Comparison of ENCODE assay signal across 8 cellular contexts in genomic region chr19:29844891-29845575, GRCh38. TPM values are rescaled to one million over a fixed set of nuclear protein-coding genes. Genes with fewer than 3 reads are reported as not detected.
A peak's percentile ranks its signal among the peaks of the same experiment; 100 is the strongest.
DNase-seq lines count a peak whose midpoint lies in the region; ATAC-seq and TF ChIP-seq lines count a peak whose summit lies in the region.

No MANE protein-coding gene starts in this region.

- H3K9me3 Mint-ChIP-seq in activated naive CD4-positive, alpha-beta T cell treated with anti-CD3 and anti-CD28 coated beads, Interleukin-2, amount 50 U/mL, for 24 hours: no peaks in the 10 kb centered on the region

- ATAC-seq in HG02571 (IDR thresholded peaks at IDR 0.05; ENCODE audit: unreplicated experiment): peak; percentile 66

- H3K4me3 ChIP-seq in GM08714 (ENCODE audit: low read length) (peak overlapping the region; percentile 78), NB4 (ENCODE audit: low read depth, low read length) (peak overlapping the region; percentile 65), SK-N-MC (peak overlapping the region; percentile 93), ovary (peak overlapping the region; percentile 74), thymus (ENCODE audit: low read length) (peak overlapping the region; percentile 92)

- intact Hi-C loops in head of caudate nucleus (cut with DNase I): loop anchor here (2.0 kb wide), 1 partner anchor 34 kb away; the partner anchor contains the start of gene CCNE1
- intact Hi-C loops in ovary (cut with DNase I): loop anchor here in 1 of 4 donors (1.0 kb wide), 1 partner anchor 34 kb away; the partner anchor contains the start of gene CCNE1

- TF ChIP-seq POLR2A in NB4 (IDR thresholded peaks at IDR 0.05; ENCODE audit: extremely low read depth, insufficient read length): peak; percentile 42
- no peak for TF ChIP-seq POLR2A in ovary (IDR thresholded peaks at IDR 0.05)

- H3K36me3 ChIP-seq in SK-N-MC (ENCODE audit: insufficient read depth, low read length) (no peaks in the 10 kb centered on the region), ovary (no peaks in the 10 kb centered on the region), thymus (ENCODE audit: control insufficient read depth, insufficient read depth) (no peaks in the 10 kb centered on the region)

- peak overlapping the region; percentile 73 for H3K27ac Mint-ChIP-seq in activated naive CD4-positive, alpha-beta T cell treated with anti-CD3 and anti-CD28 coated beads, Interleukin-2, amount 50 U/mL, for 24 hours

- no peak for TF ChIP-seq CTCF in NB4 (IDR thresholded peaks at IDR 0.05; ENCODE audit: low read depth, low read length)
- no peak for TF ChIP-seq CTCF in ovary (IDR thresholded peaks at IDR 0.05)

- TF ChIP-seq EP300 in ovary (IDR thresholded peaks at IDR 0.05): no peak

- no peaks in the 10 kb centered on the region for H3K27me3 Mint-ChIP-seq in activated naive CD4-positive, alpha-beta T cell treated with anti-CD3 and anti-CD28 coated beads, Interleukin-2, amount 50 U/mL, for 24 hours

- H3K4me3 Mint-ChIP-seq in activated naive CD4-positive, alpha-beta T cell treated with anti-CD3 and anti-CD28 coated beads, Interleukin-2, amount 50 U/mL, for 24 hours: peak overlapping the region; percentile 90

- H3K9me3 ChIP-seq in SK-N-MC (ENCODE audit: low read depth, low read length) (no peaks in the 10 kb centered on the region), ovary (no peaks in the 10 kb centered on the region), thymus (ENCODE audit: control insufficient read depth) (no peaks in the 10 kb centered on the region)

- peaks cover 10% of the 10 kb centered on the region for H3K4me1 Mint-ChIP-seq in activated naive CD4-positive, alpha-beta T cell treated with anti-CD3 and anti-CD28 coated beads, Interleukin-2, amount 50 U/mL, for 24 hours

- H3K36me3 Mint-ChIP-seq in activated naive CD4-positive, alpha-beta T cell treated with anti-CD3 and anti-CD28 coated beads, Interleukin-2, amount 50 U/mL, for 24 hours: no peaks in the 10 kb centered on the region

- H3K4me1 ChIP-seq in ovary (ENCODE audit: insufficient read depth) (peaks cover 7% of the 10 kb centered on the region), thymus (ENCODE audit: control insufficient read depth, insufficient read depth, low read length) (peaks cover 8% of the 10 kb centered on the region)

- H3K27ac ChIP-seq in SK-N-MC (no peak overlapping the region), ovary (peak overlapping the region; percentile 63 to 90), thymus (ENCODE audit: low read depth) (peak overlapping the region; percentile 87)

- 0 to 1% (median 0%) methylated on average over 41 to 49 of the region's 49 CpGs for WGBS in ovary, 3 donors
- under 1% methylated on average over 49 of the region's 49 CpGs for WGBS in thymus

- H3K9ac ChIP-seq in SK-N-MC (ENCODE audit: insufficient read length): peak overlapping the region; percentile 73

- no peaks in the 10 kb centered on the region for H3K27me3 ChIP-seq in ovary
- peaks cover 27% of the 10 kb centered on the region for H3K27me3 ChIP-seq in thymus (ENCODE audit: control insufficient read depth, insufficient read depth)

- DNase-seq in NB4 (ENCODE audit: low read depth): peak; percentile 90
- DNase-seq in SK-N-MC (ENCODE audit: low read depth, low spot score): peak; percentile 60
- DNase-seq in head of caudate nucleus: peak; percentile 75 to 96 (median 90)
- peak; percentile 93 to 97 (median 96) for DNase-seq in ovary

RNA-seq across cellular contexts. Expression of gene CCNE1, which starts 33.2 kb away (rescaled TPM):
- total RNA-seq in ovary: 1 to 10 TPM in 3 of 7 donors, under 1 TPM in 4; 0.36 to 1.8 (median 0.98) TPM
- polyA plus RNA-seq in ovary (1 to 10 TPM in 1 of 2 donors, under 1 TPM in 1; 0.94 to 2.7 TPM), thymus (3.4 TPM)
